8 cellular contexts compared by ENCODE assay signal in the genomic region with DNA sequence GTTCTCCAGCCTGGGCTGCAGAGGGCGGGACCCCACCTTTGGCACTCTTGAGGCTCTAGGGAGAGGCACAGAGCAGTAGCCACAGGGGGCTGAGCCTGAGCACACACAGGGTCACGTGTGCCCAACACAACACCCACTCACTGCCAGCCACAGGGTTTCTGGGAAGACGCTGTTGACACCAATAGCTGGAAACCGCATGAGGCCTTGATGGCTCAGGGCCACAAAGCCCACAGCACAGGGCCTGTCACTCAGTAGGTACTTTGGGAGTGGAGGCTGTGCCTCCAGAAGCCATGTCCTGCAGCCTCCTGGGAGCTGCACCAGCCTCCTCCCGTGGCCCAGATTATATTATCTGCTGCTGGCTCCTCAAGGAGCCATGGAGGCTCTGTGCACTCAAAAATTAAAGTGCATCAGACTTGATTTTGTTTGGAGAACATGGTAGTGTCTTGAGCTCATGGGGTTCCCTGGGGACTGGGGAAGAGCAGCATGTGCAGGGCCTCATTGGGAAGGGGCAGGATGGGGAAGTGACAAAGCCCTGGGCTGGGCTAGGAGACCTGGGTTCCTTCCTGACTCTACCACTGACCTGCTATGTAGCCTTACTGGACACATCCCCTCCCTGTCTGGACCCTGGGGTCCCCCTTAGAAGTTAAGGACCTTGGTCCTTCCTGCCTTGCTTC. TPM values are rescaled to one million over a fixed set of nuclear protein-coding genes. Genes with fewer than 3 reads are reported as not detected.
DNase-seq lines count a peak whose midpoint lies in the region; ATAC-seq and TF ChIP-seq lines count a peak whose summit lies in the region.

No MANE protein-coding gene starts in this region.

- DNase-seq in CMK (ENCODE audit: low read depth) (peak; percentile 76), WTC11 (ENCODE audit: low spot score) (no peak), brain pericyte (ENCODE audit: low read depth, low spot score) (peak; percentile 57), dermis blood vessel endothelial cell (no peak), NCI-H1092 (lab: John Stamatoyannopoulos, UW) (no peak)
- peak; percentile 71 to 95 for DNase-seq in stimulated activated CD8-positive, alpha-beta memory T cell treated with anti-CD3 and anti-CD28 coated beads, Interleukin-7, amount 100 ng/mL, for 48 hours (ENCODE audit: extremely low read depth in 1 of 2, low read depth in 1 of 2)

- ATAC-seq in HG03469 (IDR thresholded peaks at IDR 0.05; ENCODE audit: unreplicated experiment) (peak; percentile 70), WTC11 (no peak)

- no peak overlapping the region for H3K4me3 ChIP-seq in mucosa of rectum (ENCODE audit: low read length in 2 of 2)

- H3K9me3 Mint-ChIP-seq in WTC11 = no peaks in the 10 kb centered on the region

- no peaks in the 10 kb centered on the region for H3K27me3 ChIP-seq in mucosa of rectum (ENCODE audit: control insufficient read depth in 2 of 2, insufficient read depth in 2 of 2, low read length in 2 of 2)

- peaks cover 3% of the 10 kb centered on the region; the same call in 1 of the 2 replicates for H3K27me3 Mint-ChIP-seq in WTC11 (ENCODE audit: low read depth)

- peak overlapping the region in 1 of 2 donors; percentile 52 for H3K9ac ChIP-seq in mucosa of rectum (ENCODE audit: low read depth in 1 of 2, low read length in 2 of 2)

- H3K4me1 Mint-ChIP-seq in WTC11 = peaks cover 47% of the 10 kb centered on the region

- no peak overlapping the region for H3K4me3 Mint-ChIP-seq in WTC11

- peaks cover 18 to 20% of the 10 kb centered on the region in 2 donors for H3K4me1 ChIP-seq in mucosa of rectum (ENCODE audit: control insufficient read depth in 2 of 2, insufficient read depth in 2 of 2, low read length in 2 of 2)

- peaks cover 4 to 12% of the 10 kb centered on the region in 2 donors for H3K36me3 ChIP-seq in mucosa of rectum (ENCODE audit: control insufficient read depth in 2 of 2, insufficient read depth in 2 of 2, low read length in 2 of 2)

- no peaks in the 10 kb centered on the region for H3K36me3 Mint-ChIP-seq in WTC11

- peak overlapping the region; percentile 45 to 74 for H3K27ac ChIP-seq in mucosa of rectum (ENCODE audit: low read depth in 2 of 2, low read length in 2 of 2)

- CTCF ChIA-PET in WTC11 (lab: Charles Lee) = interaction anchor here (1.0 to 1.8 kb wide), 5 partner anchors 11 to 39 kb away, joined by 3 to 6 read pairs (median 4); no protein-coding TSS in a partner anchor

- H3K27ac Mint-ChIP-seq in WTC11 = no peak overlapping the region

- TF ChIP-seq CTCF in WTC11 (IDR thresholded peaks at IDR 0.05) = no peak

- POLR2A ChIA-PET in WTC11 (lab: Charles Lee) = interaction anchor here (0.6 to 1.6 kb wide), 2 partner anchors 13 to 36 kb away, joined by 5 to 7 read pairs; no protein-coding TSS in a partner anchor

- H3K9me3 ChIP-seq in mucosa of rectum (ENCODE audit: control insufficient read depth in 2 of 2, low read length in 2 of 2) = no peaks in the 10 kb centered on the region

TF ChIP-seq in WTC11, 78 proteins besides CTCF, POLR2A, EP300 and RAD21:
- TF ChIP-seq, protein P1, sequence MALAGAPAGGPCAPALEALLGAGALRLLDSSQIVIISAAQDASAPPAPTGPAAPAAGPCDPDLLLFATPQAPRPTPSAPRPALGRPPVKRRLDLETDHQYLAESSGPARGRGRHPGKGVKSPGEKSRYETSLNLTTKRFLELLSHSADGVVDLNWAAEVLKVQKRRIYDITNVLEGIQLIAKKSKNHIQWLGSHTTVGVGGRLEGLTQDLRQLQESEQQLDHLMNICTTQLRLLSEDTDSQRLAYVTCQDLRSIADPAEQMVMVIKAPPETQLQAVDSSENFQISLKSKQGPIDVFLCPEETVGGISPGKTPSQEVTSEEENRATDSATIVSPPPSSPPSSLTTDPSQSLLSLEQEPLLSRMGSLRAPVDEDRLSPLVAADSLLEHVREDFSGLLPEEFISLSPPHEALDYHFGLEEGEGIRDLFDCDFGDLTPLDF (CRISPR knock-in tag; IDR thresholded peaks at IDR 0.05) = no peak
- TF ChIP-seq SOX15 (CRISPR knock-in tag; IDR thresholded peaks at IDR 0.05) (no peak), GABPB1 (CRISPR knock-in tag; IDR thresholded peaks at IDR 0.05) (peak; percentile 58), NFATC4 (CRISPR knock-in tag; IDR thresholded peaks at IDR 0.05) (no peak)
- TF ChIP-seq, protein P2, sequence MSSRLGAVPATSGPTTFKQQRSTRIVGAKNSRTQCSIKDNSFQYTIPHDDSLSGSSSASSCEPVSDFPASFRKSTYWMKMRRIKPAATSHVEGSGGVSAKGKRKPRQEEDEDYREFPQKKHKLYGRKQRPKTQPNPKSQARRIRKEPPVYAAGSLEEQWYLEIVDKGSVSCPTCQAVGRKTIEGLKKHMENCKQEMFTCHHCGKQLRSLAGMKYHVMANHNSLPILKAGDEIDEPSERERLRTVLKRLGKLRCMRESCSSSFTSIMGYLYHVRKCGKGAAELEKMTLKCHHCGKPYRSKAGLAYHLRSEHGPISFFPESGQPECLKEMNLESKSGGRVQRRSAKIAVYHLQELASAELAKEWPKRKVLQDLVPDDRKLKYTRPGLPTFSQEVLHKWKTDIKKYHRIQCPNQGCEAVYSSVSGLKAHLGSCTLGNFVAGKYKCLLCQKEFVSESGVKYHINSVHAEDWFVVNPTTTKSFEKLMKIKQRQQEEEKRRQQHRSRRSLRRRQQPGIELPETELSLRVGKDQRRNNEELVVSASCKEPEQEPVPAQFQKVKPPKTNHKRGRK (CRISPR knock-in tag; IDR thresholded peaks at IDR 0.05; ENCODE audit: borderline replicate concordance) = no peak
- TF ChIP-seq, protein P3, sequence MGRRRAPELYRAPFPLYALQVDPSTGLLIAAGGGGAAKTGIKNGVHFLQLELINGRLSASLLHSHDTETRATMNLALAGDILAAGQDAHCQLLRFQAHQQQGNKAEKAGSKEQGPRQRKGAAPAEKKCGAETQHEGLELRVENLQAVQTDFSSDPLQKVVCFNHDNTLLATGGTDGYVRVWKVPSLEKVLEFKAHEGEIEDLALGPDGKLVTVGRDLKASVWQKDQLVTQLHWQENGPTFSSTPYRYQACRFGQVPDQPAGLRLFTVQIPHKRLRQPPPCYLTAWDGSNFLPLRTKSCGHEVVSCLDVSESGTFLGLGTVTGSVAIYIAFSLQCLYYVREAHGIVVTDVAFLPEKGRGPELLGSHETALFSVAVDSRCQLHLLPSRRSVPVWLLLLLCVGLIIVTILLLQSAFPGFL (CRISPR knock-in tag; IDR thresholded peaks at IDR 0.05; ENCODE audit: borderline replicate concordance) = no peak

RNA-seq across cellular contexts. Expression of a gene that starts 12.5 kb away (rescaled TPM):
- total RNA-seq in WTC11 (2021) (72.3 to 93.7 TPM (median 76.7 TPM) in 3 replicates), dermis blood vessel endothelial cell (28.8 and 71.5 TPM in 2 replicates)

Comparison
In these comparisons a context has a peak if more than half of its experiments do, and no peak if none do; other contexts are left out.
1. DNase-seq: peak in CMK (single experiment), brain pericyte (single experiment) and stimulated activated CD8-positive, alpha-beta memory T cell treated with anti-CD3 and anti-CD28 coated beads, Interleukin-7, amount 100 ng/mL, for 48 hours (2 of 2); none in WTC11 (single experiment), dermis blood vessel endothelial cell (single experiment) and NCI-H1092 (single experiment).